ENCODE assay signal across 8 cellular contexts in the genomic region with DNA sequence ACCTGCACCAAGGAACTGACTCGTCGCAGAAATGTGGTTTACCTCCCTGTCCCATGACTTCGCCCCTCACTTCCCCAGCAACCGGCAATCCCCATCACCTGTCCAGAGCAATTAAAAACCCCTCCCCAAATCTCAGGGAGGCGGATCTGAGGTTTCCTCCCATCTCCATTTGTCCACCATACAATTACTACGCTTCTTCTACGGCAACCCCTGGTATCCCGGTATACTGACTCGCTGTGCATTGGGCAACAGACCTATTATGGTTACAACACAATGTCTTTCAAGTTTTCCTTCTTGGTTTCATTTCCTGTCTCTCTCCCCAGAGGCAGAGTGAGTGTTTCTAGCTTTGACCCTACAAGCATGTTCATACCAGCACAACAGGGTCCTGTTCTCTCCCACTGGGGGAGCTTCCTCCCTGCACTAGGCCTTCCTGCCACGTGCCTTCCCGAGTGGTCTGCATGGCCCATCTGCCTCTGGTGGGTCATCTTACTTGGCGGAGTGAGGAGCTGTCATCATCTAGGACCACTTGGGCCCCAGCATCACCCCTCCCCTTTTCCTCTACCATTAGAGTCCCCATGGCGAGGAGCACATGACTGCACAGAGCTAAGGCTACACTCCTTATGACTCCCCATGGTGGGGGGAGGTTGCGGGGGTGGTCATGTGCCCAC. TPM values are rescaled to one million over a fixed set of nuclear protein-coding genes. Genes with fewer than 3 reads are reported as not detected.
DNase-seq lines count a peak whose midpoint lies in the region; ATAC-seq lines count a peak whose summit lies in the region.

No MANE protein-coding gene starts in this region.

- no peaks in the 10 kb centered on the region for H3K9me3 ChIP-seq in SJCRH30 (replicated peaks)

- peak; percentile 68 for ATAC-seq in HG02642 (IDR thresholded peaks at IDR 0.05; ENCODE audit: poor library complexity, unreplicated experiment)
- ATAC-seq in HG02759 (IDR thresholded peaks at IDR 0.05; ENCODE audit: unreplicated experiment) = no peak

- DNase-seq in ELR (ENCODE audit: low read depth) = peak; percentile 76
- peak; percentile 29 to 40 for DNase-seq in SJCRH30
- DNase-seq in germinal center (ENCODE audit: low spot score) = peak; percentile 47
- DNase-seq in DMS79 (lab: John Stamatoyannopoulos, UW) = no peak
- no peak for DNase-seq in KG1 (lab: John Stamatoyannopoulos, UW)
- DNase-seq in iPS-NIHi11 (ENCODE audit: low spot score) = no peak

- no peak overlapping the region for H3K4me3 ChIP-seq in SJCRH30

- no peaks in the 10 kb centered on the region for H3K27me3 ChIP-seq in SJCRH30

- H3K36me3 ChIP-seq in SJCRH30 = peaks cover 20% of the 10 kb centered on the region

- peaks cover 8% of the 10 kb centered on the region for H3K4me1 ChIP-seq in SJCRH30

- H3K27ac ChIP-seq in SJCRH30 = no peak overlapping the region

RNA-seq across cellular contexts. Expression of a gene that starts 30.3 kb away (rescaled TPM):
- total RNA-seq in SJCRH30 (2014; rRNA removed; shearing (Covaris generic)) = 135 and 168 TPM in 2 replicates

RNA-seq across cellular contexts. Expression of a gene that starts 34.8 kb away (rescaled TPM):
- 25.0 and 32.0 TPM in 2 replicates for total RNA-seq in SJCRH30 (2014; rRNA removed; shearing (Covaris generic))

Comparison
In these comparisons a context has a peak if more than half of its experiments do, and no peak if none do; other contexts are left out.
1. DNase-seq: peak in ELR (single experiment), SJCRH30 (2 of 2) and germinal center (single experiment); none in DMS79 (single experiment), KG1 (single experiment) and iPS-NIHi11 (single experiment).